ENCODE assay signal across 16 cellular contexts in genomic region chr17:44776628-44777393, GRCh38. TPM values are rescaled to one million over a fixed set of nuclear protein-coding genes. Genes with fewer than 3 reads are reported as not detected.
DNase-seq lines count a peak whose midpoint lies in the region; ATAC-seq, FAIRE-seq and TF ChIP-seq lines count a peak whose summit lies in the region.
"Had no signal": no experiment of that assay in that cellular context is flagged by ENCODE, and none has a peak within 500 bp of the region (broad histone marks: within the 10 kb centered on the region; RNA-seq: fewer than 3 reads in every experiment).

No MANE protein-coding gene starts in this region.

- no peaks in the 10 kb centered on the region for H3K4me1 ChIP-seq in right cardiac atrium (ENCODE audit: control insufficient read depth, insufficient read depth, low read length)
- peaks cover 0 to 19% of the 10 kb centered on the region in 2 donors for H3K4me1 ChIP-seq in kidney (ENCODE audit: control insufficient read depth in 1 of 2, insufficient read depth in 1 of 2, low read depth in 1 of 2, low read length in 2 of 2)
- H3K4me1 ChIP-seq in upper lobe of left lung, result peaks cover 26 to 48% (median 32%) of the 10 kb centered on the region in 4 donors

- no peak for TF ChIP-seq EP300 in upper lobe of left lung (IDR thresholded peaks at IDR 0.05)

- 87% methylated on average over 19 of the region's 19 CpGs for WGBS in right cardiac atrium
- 84 to 95% methylated on average over 11 to 19 of the region's 19 CpGs for WGBS in upper lobe of left lung, 2 donors

- peak in 2 of 3 donors; percentile 38 to 43 for DNase-seq in right cardiac atrium
- DNase-seq in left ventricle myocardium superior, result no peak
- DNase-seq in RPMI8226, result peak; percentile 1
- peak; percentile 65 for DNase-seq in kidney
- no peak for DNase-seq in NCI-H146 treated with DMSO at 0.1 percent for 48 hours (lab: John Stamatoyannopoulos, UW; ENCODE audit: unreplicated experiment)
- no peak for DNase-seq in middle frontal gyrus (ENCODE audit: extremely low spot score, low spot score)
- DNase-seq in upper lobe of left lung, result no peak
- DNase-seq: activated CD4-positive, alpha-beta T cell treated with anti-CD3 and anti-CD28 coated beads, Interleukin-2, amount 50 U/mL, for 1 hour; activated naive CD4-positive, alpha-beta T cell treated with anti-CD3 and anti-CD28 coated beads, Interleukin-2, amount 50 U/mL, for 16 hours; erythroblast; HCEC 1CT; MG63; NCI-H2171 treated with DMSO at 0.1 percent for 48 hours had no signal

- no peak for TF ChIP-seq POLR2A in upper lobe of left lung (IDR thresholded peaks at IDR 0.05)

- H3K27ac ChIP-seq in right cardiac atrium (ENCODE audit: low read length) (no peak overlapping the region), kidney (ENCODE audit: low read depth in 2 of 2, low read length in 2 of 2) (no peak overlapping the region), upper lobe of left lung (no peak overlapping the region)

- intact Hi-C loops in right cardiac atrium (cut with DNase I) (loop anchor here (2.0 to 10.0 kb wide), 4 partner anchors 85 to 248 kb away; no protein-coding TSS in a partner anchor), left ventricle myocardium superior (cut with micrococcal nuclease) (loop anchor here (5.0 to 10.0 kb wide), 2 partner anchors 90 to 248 kb away; no protein-coding TSS in a partner anchor), kidney (cut with DNase I) (loop anchor here (5.0 kb wide), 1 partner anchor 95 kb away; no protein-coding TSS in a partner anchor)

- H3K36me3 ChIP-seq in kidney (ENCODE audit: control insufficient read depth in 1 of 2, insufficient read depth in 2 of 2, low read length in 2 of 2), result no peaks in the 10 kb centered on the region
- no peaks in the 10 kb centered on the region for H3K36me3 ChIP-seq in upper lobe of left lung
- H3K36me3 ChIP-seq: heart left ventricle, MG63 had no signal

- TF ChIP-seq CTCF in kidney (IDR thresholded peaks at IDR 0.05; ENCODE audit: borderline replicate concordance, extremely low read depth, insufficient read depth) (no peak), upper lobe of left lung (IDR thresholded peaks at IDR 0.05) (no peak)

- H3K9ac ChIP-seq in kidney (ENCODE audit: low read length in 2 of 2), result no peak overlapping the region

- FAIRE-seq in kidney (lab: Jason Lieb, UNC), result no peak
- FAIRE-seq: G401.6 had no signal

- H3K27me3 ChIP-seq in right cardiac atrium (ENCODE audit: control insufficient read depth, insufficient read depth), result no peaks in the 10 kb centered on the region
- peaks cover 0 to 7% (median 1%) of the 10 kb centered on the region in 4 donors for H3K27me3 ChIP-seq in upper lobe of left lung
- H3K27me3 ChIP-seq: heart left ventricle had no signal

- no peak overlapping the region for H3K4me3 ChIP-seq in right cardiac atrium (ENCODE audit: low read length)
- H3K4me3 ChIP-seq in kidney (ENCODE audit: low read length in 2 of 2), result no peak overlapping the region
- H3K4me3 ChIP-seq in upper lobe of left lung, result no peak overlapping the region

- no peak for ATAC-seq in right cardiac atrium
- no peak for ATAC-seq in left ventricle myocardium superior
- ATAC-seq in upper lobe of left lung (ENCODE audit: low FRiP score in 2 of 2), result no peak
- ATAC-seq in GM18858 (IDR thresholded peaks at IDR 0.05; ENCODE audit: unreplicated experiment), result no peak

- H3K9me3 ChIP-seq in right cardiac atrium (ENCODE audit: control insufficient read depth, low read length) (no peaks in the 10 kb centered on the region), kidney (ENCODE audit: control insufficient read depth in 1 of 2, low read length in 2 of 2) (no peaks in the 10 kb centered on the region), upper lobe of left lung (no peaks in the 10 kb centered on the region)
- H3K9me3 ChIP-seq: heart left ventricle, MG63 had no signal

RNA-seq across cellular contexts. Expression of gene ADAM11, which starts 18.0 kb away (rescaled TPM):
- total RNA-seq in right cardiac atrium (10 to 100 TPM in 3 of 4 donors, 1 to 10 TPM in 1; 9.5 to 43.3 (median 34.0) TPM), left ventricle myocardium superior (27.2 TPM), kidney (0.28 TPM), upper lobe of left lung (1 to 10 TPM in 1 of 6 donors, under 1 TPM in 4, not detected in 1; 0.15 to 1.0 (median 0.20) TPM)
- polyA plus RNA-seq in right cardiac atrium (21.5 TPM), kidney (ENCODE audit: insufficient read depth, low read depth, low replicate concordance) (0.24 TPM)

RNA-seq across cellular contexts. Expression of gene GJC1, which starts 53.3 kb away (rescaled TPM):
- total RNA-seq in right cardiac atrium (10 to 100 TPM; 35.2 to 64.0 (median 48.5) TPM), left ventricle myocardium superior (18.6 TPM), kidney (6.5 TPM), upper lobe of left lung (10 to 100 TPM in 2 of 6 donors, 1 to 10 TPM in 4; 4.2 to 14.8 (median 8.6) TPM)
- polyA plus RNA-seq in right cardiac atrium (20.8 TPM), kidney (ENCODE audit: insufficient read depth, low read depth, low replicate concordance) (1.8 TPM)

Comparison
In these comparisons a context has a peak if more than half of its experiments do, and no peak if none do; other contexts are left out.
1. DNase-seq: peak in right cardiac atrium (2 of 3), RPMI8226 (single experiment) and kidney (single experiment); none in left ventricle myocardium superior (single experiment), NCI-H146 treated with DMSO at 0.1 percent for 48 hours (single experiment), middle frontal gyrus (single experiment) and upper lobe of left lung (0 of 2).